12 cellular contexts compared by ENCODE assay signal in the genomic region with DNA sequence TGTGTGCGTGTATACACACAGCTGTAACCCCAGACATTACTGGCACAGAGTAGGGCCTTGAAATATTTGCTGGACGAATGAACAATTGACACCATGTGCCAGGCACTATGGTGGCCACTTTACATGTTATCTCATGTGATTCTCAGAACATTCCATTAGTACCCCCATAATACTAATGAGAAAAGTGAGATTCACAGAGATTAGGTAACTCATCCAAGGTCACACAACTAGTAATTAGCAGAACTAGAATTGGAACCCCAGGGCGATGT. TPM values are rescaled to one million over a fixed set of nuclear protein-coding genes. Genes with fewer than 3 reads are reported as not detected.
DNase-seq lines count a peak whose midpoint lies in the region; ATAC-seq and TF ChIP-seq lines count a peak whose summit lies in the region.
"Had no signal": no experiment of that assay in that cellular context is flagged by ENCODE, and none has a peak within 500 bp of the region (broad histone marks: within the 10 kb centered on the region; RNA-seq: fewer than 3 reads in every experiment).

No MANE protein-coding gene starts in this region.

- no peak overlapping the region for H3K27ac Mint-ChIP-seq in activated naive CD8-positive, alpha-beta T cell
- no peak overlapping the region for H3K27ac Mint-ChIP-seq in activated naive CD8-positive, alpha-beta T cell treated with anti-CD3 and anti-CD28 coated beads, Interleukin-2, amount 50 U/mL, for 24 hours
- H3K27ac Mint-ChIP-seq in immature natural killer cell (peak overlapping the region in 1 of 6 donors; percentile 40), osteocyte (ENCODE audit: unreplicated experiment) (no peak overlapping the region)

- H3K4me3 ChIP-seq in PC-9 (no peak overlapping the region), stomach smooth muscle (ENCODE audit: low read length in 2 of 2) (peak overlapping the region; percentile 2 to 86)

- H3K9me3 Mint-ChIP-seq in activated naive CD8-positive, alpha-beta T cell (ENCODE audit: low read depth): no peaks in the 10 kb centered on the region
- no peaks in the 10 kb centered on the region for H3K9me3 Mint-ChIP-seq in activated naive CD8-positive, alpha-beta T cell treated with anti-CD3 and anti-CD28 coated beads, Interleukin-2, amount 50 U/mL, for 24 hours
- no peaks in the 10 kb centered on the region for H3K9me3 Mint-ChIP-seq in immature natural killer cell
- H3K9me3 Mint-ChIP-seq in osteocyte (ENCODE audit: unreplicated experiment): no peaks in the 10 kb centered on the region
- H3K9me3 Mint-ChIP-seq: activated CD4-positive, alpha-beta T cell treated with anti-CD3 and anti-CD28 coated beads, Interleukin-2, amount 10 ng/mL, durations not matched to agents 24 days and 14 days; activated T-helper 17 cell treated with anti-CD3 and anti-CD28 coated beads, Interleukin-2, amount 50 U/mL, for 72 hours had no signal

- H3K4me2 ChIP-seq in PC-9: 0 out of 2 replicates have a peak overlapping the region, but pooled peaks have one; percentile 84

- H4K20me1 ChIP-seq in PC-9 (ENCODE audit: insufficient read depth): no peaks in the 10 kb centered on the region

- H3K36me3 ChIP-seq in PC-9 (ENCODE audit: low read depth): no peaks in the 10 kb centered on the region
- H3K36me3 ChIP-seq in stomach smooth muscle (ENCODE audit: control insufficient read depth in 2 of 2, insufficient read depth in 2 of 2, low read length in 2 of 2): no peaks in the 10 kb centered on the region
- H3K36me3 ChIP-seq: brain microvascular endothelial cell had no signal

- H3K9me2 ChIP-seq in PC-9 (ENCODE audit: insufficient read depth): no peaks in the 10 kb centered on the region

- TF ChIP-seq CTCF in PC-9 (conservative IDR thresholded peaks at IDR 0.05) (no peak), osteocyte (IDR thresholded peaks at IDR 0.05) (no peak)

- H3K79me2 ChIP-seq in PC-9 (ENCODE audit: low read depth): peaks cover 16% of the 10 kb centered on the region

- H3K9ac ChIP-seq in stomach smooth muscle (ENCODE audit: low read length in 2 of 2): peak overlapping the region in 1 of 2 donors; percentile 47

- ATAC-seq in activated naive CD8-positive, alpha-beta T cell treated with anti-CD3 and anti-CD28 coated beads, Interleukin-2, amount 50 U/mL, for 24 hours: no peak

- intact Hi-C loops in PC-9 (cut with micrococcal nuclease; ENCODE audit: unreplicated experiment): loop anchor here (2.0 kb wide), 1 partner anchor 73 kb away; no protein-coding TSS in a partner anchor

- no TSS peak for BruUV-seq in PC-9 (replicated peaks; lab: Mats Ljungman, UMichigan)

- H3K27me3 Mint-ChIP-seq in activated naive CD8-positive, alpha-beta T cell: peaks cover 1% of the 10 kb centered on the region
- peaks cover 9% of the 10 kb centered on the region for H3K27me3 Mint-ChIP-seq in activated naive CD8-positive, alpha-beta T cell treated with anti-CD3 and anti-CD28 coated beads, Interleukin-2, amount 50 U/mL, for 24 hours
- H3K27me3 Mint-ChIP-seq in immature natural killer cell (ENCODE audit: low read depth in 3 of 3) (peaks cover 4 to 7% (median 7%) of the 10 kb centered on the region in 3 donors), osteocyte (ENCODE audit: unreplicated experiment) (no peaks in the 10 kb centered on the region)
- H3K27me3 Mint-ChIP-seq: activated T-helper 17 cell treated with anti-CD3 and anti-CD28 coated beads, Interleukin-2, amount 50 U/mL, for 72 hours had no signal

- H3K27ac ChIP-seq in PC-9 (no peak overlapping the region), stomach smooth muscle (ENCODE audit: low read length) (no peak overlapping the region)
- H3K27ac ChIP-seq: brain microvascular endothelial cell had no signal

- CTCF ChIA-PET in PC-9 (lab: Charles Lee): interaction anchor here (1.2 kb wide), 1 partner anchor 168 kb away, joined by 4 read pairs; no protein-coding TSS in a partner anchor

- peaks cover 20% of the 10 kb centered on the region; the same call in 1 of the 2 replicates for H3F3A ChIP-seq in PC-9 (ENCODE audit: insufficient read depth, low read depth)

- H3K27me3 ChIP-seq in PC-9 (ENCODE audit: insufficient read depth, low read depth) (no peaks in the 10 kb centered on the region), stomach smooth muscle (ENCODE audit: control insufficient read depth in 1 of 2, insufficient read depth in 2 of 2, low read length in 2 of 2) (no peaks in the 10 kb centered on the region)
- H3K27me3 ChIP-seq: brain microvascular endothelial cell had no signal

- H3K4me1 Mint-ChIP-seq in activated naive CD8-positive, alpha-beta T cell (ENCODE audit: low read depth): peaks cover 10% of the 10 kb centered on the region
- peaks cover 15% of the 10 kb centered on the region for H3K4me1 Mint-ChIP-seq in activated naive CD8-positive, alpha-beta T cell treated with anti-CD3 and anti-CD28 coated beads, Interleukin-2, amount 50 U/mL, for 24 hours
- H3K4me1 Mint-ChIP-seq in immature natural killer cell (peaks cover 10% of the 10 kb centered on the region in 2 donors), osteocyte (ENCODE audit: unreplicated experiment) (peaks cover 11% of the 10 kb centered on the region)

- no peak for DNase-seq in activated naive CD8-positive, alpha-beta T cell treated with anti-CD3 and anti-CD28 coated beads, Interleukin-2, amount 50 U/mL, for 24 hours
- no peak for DNase-seq in PC-9
- DNase-seq in immature natural killer cell: no peak
- no peak for DNase-seq in osteocyte (ENCODE audit: extremely low spot score, unreplicated experiment)
- DNase-seq in cortex of kidney (lab: John Stamatoyannopoulos, UW): no peak
- no peak for DNase-seq in superior temporal gyrus (ENCODE audit: extremely low spot score)

- no peak overlapping the region for H2AFZ ChIP-seq in PC-9

- H3K36me3 Mint-ChIP-seq in activated naive CD8-positive, alpha-beta T cell: no peaks in the 10 kb centered on the region
- H3K36me3 Mint-ChIP-seq in activated naive CD8-positive, alpha-beta T cell treated with anti-CD3 and anti-CD28 coated beads, Interleukin-2, amount 50 U/mL, for 24 hours (ENCODE audit: low read depth): no peaks in the 10 kb centered on the region
- no peaks in the 10 kb centered on the region for H3K36me3 Mint-ChIP-seq in immature natural killer cell
- H3K36me3 Mint-ChIP-seq in osteocyte (ENCODE audit: unreplicated experiment): no peaks in the 10 kb centered on the region

- peaks cover 36% of the 10 kb centered on the region for H3K4me1 ChIP-seq in PC-9 (replicated peaks; ENCODE audit: insufficient read depth)
- H3K4me1 ChIP-seq in stomach smooth muscle (ENCODE audit: control insufficient read depth, insufficient read depth, low read length): peaks cover 40% of the 10 kb centered on the region

- H3K4me3 Mint-ChIP-seq in activated naive CD8-positive, alpha-beta T cell: peak overlapping the region; percentile 90
- no peak overlapping the region for H3K4me3 Mint-ChIP-seq in activated naive CD8-positive, alpha-beta T cell treated with anti-CD3 and anti-CD28 coated beads, Interleukin-2, amount 50 U/mL, for 24 hours
- H3K4me3 Mint-ChIP-seq in immature natural killer cell: peak overlapping the region; percentile 88 to 93 (median 91)
- H3K4me3 Mint-ChIP-seq in osteocyte (ENCODE audit: unreplicated experiment): no peak overlapping the region
- H3K4me3 Mint-ChIP-seq: activated CD4-positive, alpha-beta T cell treated with anti-CD3 and anti-CD28 coated beads, Interleukin-2, amount 10 ng/mL, durations not matched to agents 24 days and 14 days; activated T-helper 17 cell treated with anti-CD3 and anti-CD28 coated beads, Interleukin-2, amount 50 U/mL, for 72 hours had no signal

- no peaks in the 10 kb centered on the region for H3K9me3 ChIP-seq in PC-9 (ENCODE audit: insufficient read depth, low read depth)
- H3K9me3 ChIP-seq in stomach smooth muscle (ENCODE audit: control insufficient read depth in 2 of 2, low read length in 2 of 2): no peaks in the 10 kb centered on the region

- POLR2A ChIA-PET in PC-9 (lab: Charles Lee; ENCODE audit: unreplicated experiment): no interaction called here

RNA-seq across cellular contexts. Expression of gene MATCAP1, which starts 2.0 kb away (rescaled TPM):
- 21.7 and 24.6 TPM in 2 replicates for total RNA-seq in PC-9 (2021)
- under 1 TPM in 1 of 3 donors, not detected in 2; 1.00 TPM for polyA plus RNA-seq in immature natural killer cell
- total RNA-seq in osteocyte: 26.6 and 35.7 TPM in 2 replicates

RNA-seq across cellular contexts. Expression of gene EXOC3L1, which starts 4.1 kb away (rescaled TPM):
- total RNA-seq in PC-9 (2021) (0.35 TPM in 1 of 2 replicates, not detected in the other), osteocyte (not detected in 2 replicates)
- not detected for polyA plus RNA-seq in immature natural killer cell
- total RNA-seq: NCI-H460 had no signal

RNA-seq across cellular contexts. Expression of gene E2F4, which starts 6.2 kb away (rescaled TPM):
- total RNA-seq in PC-9 (2021): 78.4 and 82.5 TPM in 2 replicates
- 10 to 100 TPM; 42.7 to 85.3 (median 76.0) TPM for polyA plus RNA-seq in immature natural killer cell
- 40.0 and 43.4 TPM in 2 replicates for total RNA-seq in osteocyte

RNA-seq across cellular contexts. Expression of gene ELMO3, which starts 13.1 kb away (rescaled TPM):
- total RNA-seq in PC-9 (2021) (32.4 and 51.1 TPM in 2 replicates), osteocyte (1.7 and 2.1 TPM in 2 replicates)
- polyA plus RNA-seq in immature natural killer cell: not detected

RNA-seq across cellular contexts. Expression of gene NOL3, which starts 15.5 kb away (rescaled TPM):
- 68.0 and 76.8 TPM in 2 replicates for total RNA-seq in PC-9 (2021)
- polyA plus RNA-seq in immature natural killer cell: under 1 TPM in 2 of 3 donors, not detected in 1; 0.18 to 0.47 TPM
- total RNA-seq in osteocyte: 15.8 and 22.8 TPM in 2 replicates

Comparison
In these comparisons a context has a peak if more than half of its experiments do, and no peak if none do; other contexts are left out.
1. H3K4me3 Mint-ChIP-seq: peak in activated naive CD8-positive, alpha-beta T cell (single experiment) and immature natural killer cell (5 of 5); none in activated naive CD8-positive, alpha-beta T cell treated with anti-CD3 and anti-CD28 coated beads, Interleukin-2, amount 50 U/mL, for 24 hours (single experiment) and osteocyte (single experiment).